Comparison of ENCODE assay signal across 22 cellular contexts in the genomic region with DNA sequence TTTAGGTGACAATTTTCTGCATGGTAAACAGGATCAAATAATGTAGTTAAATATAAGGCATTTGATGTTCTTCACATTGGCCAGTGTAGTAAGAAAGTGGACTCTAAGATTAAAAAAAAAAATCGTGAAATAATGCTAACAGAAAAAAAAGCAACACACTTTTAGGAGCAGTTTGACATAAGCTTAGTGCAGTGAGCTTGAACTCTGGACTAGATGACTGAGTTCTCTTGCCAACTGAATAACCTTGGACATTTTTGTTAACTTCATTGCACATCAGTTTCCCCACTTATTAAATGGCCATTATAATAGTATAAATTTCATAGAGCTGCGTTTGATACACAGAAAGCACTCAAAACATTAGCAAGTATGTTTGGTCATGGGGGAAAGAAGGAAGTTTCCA.
"Had no signal": no experiment of that assay in that cellular context is flagged by ENCODE, and none has a peak within 500 bp of the region (broad histone marks: within the 10 kb centered on the region; RNA-seq: fewer than 3 reads in every experiment).

No MANE protein-coding gene starts in this region.

- H3K9me3 ChIP-seq: esophagus muscularis mucosa, gastroesophageal sphincter, heart left ventricle, left ventricle myocardium inferior, lower lobe of right lung, mucosa of descending colon had no signal

- H3K4me2 ChIP-seq: hepatocyte had no signal

- H3K4me3 ChIP-seq: coronary artery, dorsolateral prefrontal cortex, esophagus muscularis mucosa, gastroesophageal sphincter, heart left ventricle, hepatocyte, left ventricle myocardium inferior, lower lobe of right lung, mucosa of descending colon had no signal

- H3K79me2 ChIP-seq: hepatocyte had no signal

- DNase-seq: dermis blood vessel endothelial cell; dorsolateral prefrontal cortex; effector CD4-positive, alpha-beta T cell; effector memory CD4-positive, alpha-beta T cell; foreskin keratinocyte; heart left ventricle; hypothalamus; immature natural killer cell; left cardiac atrium; left ventricle myocardium inferior; lower lobe of right lung; mesenchymal stem cell; mucosa of descending colon; naive B cell had no signal

- H3K36me3 ChIP-seq: esophagus muscularis mucosa, gastroesophageal sphincter, heart left ventricle, left ventricle myocardium inferior, lower lobe of right lung had no signal

- FAIRE-seq: colon, endothelial cell of umbilical vein, frontal cortex, keratinocyte had no signal

- ATAC-seq: foreskin keratinocyte, gastroesophageal sphincter, heart left ventricle, left cardiac atrium, lower lobe of right lung, mucosa of descending colon had no signal

- H3K4me1 ChIP-seq: esophagus muscularis mucosa, foreskin keratinocyte, lower lobe of right lung had no signal

- H2AFZ ChIP-seq: hepatocyte had no signal

- H3K27me3 ChIP-seq: esophagus muscularis mucosa, foreskin keratinocyte, gastroesophageal sphincter, heart left ventricle, hepatocyte had no signal

- H3K27ac ChIP-seq: coronary artery, dorsolateral prefrontal cortex, esophagus muscularis mucosa, foreskin keratinocyte, gastroesophageal sphincter, heart left ventricle, hepatocyte, left ventricle myocardium inferior, lower lobe of right lung had no signal
